In genomic region chr9:77857513-77858298, GRCh38 we compare ENCODE assay signal across 20 cellular contexts.
DNase-seq lines count a peak whose midpoint lies in the region; ATAC-seq, FAIRE-seq and TF ChIP-seq lines count a peak whose summit lies in the region.
"Had no signal": no experiment of that assay in that cellular context is flagged by ENCODE, and none has a peak within 500 bp of the region (broad histone marks: within the 10 kb centered on the region; RNA-seq: fewer than 3 reads in every experiment).

No MANE protein-coding gene starts in this region.

- DNase-seq in CD4-positive, CD25-positive, alpha-beta regulatory T cell: no peak
- no peak for DNase-seq in HFFc6
- no peak for DNase-seq in bronchial epithelial cell (ENCODE audit: low read depth)
- DNase-seq in neural crest cell (ENCODE audit: low read depth, low spot score): no peak
- DNase-seq in NCI-H1092 (lab: John Stamatoyannopoulos, UW): no peak
- no peak for DNase-seq in activated CD8-positive, alpha-beta T cell treated with anti-CD3 and anti-CD28 coated beads, Interleukin-2, amount 10 ng/mL, durations not matched to agents 7 days and 5 days
- DNase-seq: CD4-positive, alpha-beta T cell; COR-L47; DMS79; GM23248; NCI-H1105; NCI-H2029 treated with DMSO at 0.1 percent for 48 hours; NCI-H524 treated with DMSO at 0.1 percent for 48 hours; NCI-H82; Peyer's patch; T-helper 1 cell had no signal

- H3K9me3 Mint-ChIP-seq in CD4-positive, CD25-positive, alpha-beta regulatory T cell: peaks cover 0 to 5% (median 0%) of the 10 kb centered on the region in 7 donors
- H3K9me3 Mint-ChIP-seq in HFFc6 (peaks cover 4% of the 10 kb centered on the region; the same call in 1 of the 2 replicates), neural crest cell (peaks cover 12% of the 10 kb centered on the region)
- H3K9me3 Mint-ChIP-seq in activated CD8-positive, alpha-beta T cell treated with anti-CD3 and anti-CD28 coated beads, Interleukin-2, amount 10 ng/mL, durations not matched to agents 7 days and 5 days (ENCODE audit: insufficient read depth): no peaks in the 10 kb centered on the region

- H3K36me3 Mint-ChIP-seq in CD4-positive, CD25-positive, alpha-beta regulatory T cell: peaks cover 32% of the 10 kb centered on the region
- peaks cover 21% of the 10 kb centered on the region for H3K36me3 Mint-ChIP-seq in HFFc6 (ENCODE audit: low read depth)
- peaks cover 27% of the 10 kb centered on the region for H3K36me3 Mint-ChIP-seq in neural crest cell (ENCODE audit: low read depth)
- H3K36me3 Mint-ChIP-seq in activated CD8-positive, alpha-beta T cell treated with anti-CD3 and anti-CD28 coated beads, Interleukin-2, amount 10 ng/mL, durations not matched to agents 7 days and 5 days (ENCODE audit: low read depth): peaks cover 10% of the 10 kb centered on the region

- H3K27ac Mint-ChIP-seq in CD4-positive, CD25-positive, alpha-beta regulatory T cell: peak overlapping the region in 2 of 3 donors; percentile 0 to 13
- H3K27ac Mint-ChIP-seq in HFFc6 (peak overlapping the region; percentile 71; the same call in 1 of the 2 replicates), neural crest cell (ENCODE audit: unreplicated experiment) (peak overlapping the region; percentile 1)
- no peak overlapping the region for H3K27ac Mint-ChIP-seq in activated CD8-positive, alpha-beta T cell treated with anti-CD3 and anti-CD28 coated beads, Interleukin-2, amount 10 ng/mL, durations not matched to agents 7 days and 5 days
- H3K27ac Mint-ChIP-seq: CD4-positive, alpha-beta T cell had no signal

- CTCF ChIA-PET in activated CD8-positive, alpha-beta T cell treated with anti-CD3 and anti-CD28 coated beads, Interleukin-2, amount 10 ng/mL, durations not matched to agents 7 days and 5 days (lab: Charles Lee): interaction anchor here (0.8 to 2.2 kb wide), 2 partner anchors 16 kb away, joined by 3 to 8 read pairs; no protein-coding TSS in a partner anchor

- no peak for ATAC-seq in CD4-positive, CD25-positive, alpha-beta regulatory T cell (ENCODE audit: low read depth in 2 of 2)
- ATAC-seq in activated CD8-positive, alpha-beta T cell treated with anti-CD3 and anti-CD28 coated beads, Interleukin-2, amount 10 ng/mL, durations not matched to agents 7 days and 5 days: no peak
- no peak for ATAC-seq in HG02973 (IDR thresholded peaks at IDR 0.05; ENCODE audit: unreplicated experiment)
- ATAC-seq: HCT116 had no signal

- H3K9me3 ChIP-seq in CD4-positive, CD25-positive, alpha-beta regulatory T cell (ENCODE audit: control insufficient read depth in 2 of 2, low read length in 2 of 2): no peaks in the 10 kb centered on the region
- H3K9me3 ChIP-seq: Peyer's patch, SJSA1 had no signal

- H3K27ac ChIP-seq in CD4-positive, CD25-positive, alpha-beta regulatory T cell (ENCODE audit: insufficient read depth, low read length, poor library complexity, severe bottlenecking): no peak overlapping the region
- H3K27ac ChIP-seq: Peyer's patch, SJSA1 had no signal

- H3K27me3 Mint-ChIP-seq in CD4-positive, CD25-positive, alpha-beta regulatory T cell: no peaks in the 10 kb centered on the region
- H3K27me3 Mint-ChIP-seq in HFFc6 (ENCODE audit: insufficient read depth) (no peaks in the 10 kb centered on the region), neural crest cell (ENCODE audit: low read depth) (no peaks in the 10 kb centered on the region)
- no peaks in the 10 kb centered on the region for H3K27me3 Mint-ChIP-seq in activated CD8-positive, alpha-beta T cell treated with anti-CD3 and anti-CD28 coated beads, Interleukin-2, amount 10 ng/mL, durations not matched to agents 7 days and 5 days (ENCODE audit: low read depth)
- H3K27me3 Mint-ChIP-seq: CD4-positive, alpha-beta T cell had no signal

- POLR2A ChIA-PET in activated CD8-positive, alpha-beta T cell treated with anti-CD3 and anti-CD28 coated beads, Interleukin-2, amount 10 ng/mL, durations not matched to agents 7 days and 5 days (lab: Charles Lee): no interaction called here

- no peak for TF ChIP-seq CTCF in HFFc6 (IDR thresholded peaks at IDR 0.05)
- TF ChIP-seq CTCF in bronchial epithelial cell (IDR thresholded peaks at IDR 0.05; ENCODE audit: insufficient read depth, low read length, severe bottlenecking): no peak
- no peak for TF ChIP-seq CTCF in neural crest cell (conservative IDR thresholded peaks at IDR 0.05)

- peak; percentile 89 for FAIRE-seq in bronchial epithelial cell (lab: Jason Lieb, UNC)
- FAIRE-seq: A204.1 had no signal

- H3K4me3 Mint-ChIP-seq in CD4-positive, CD25-positive, alpha-beta regulatory T cell: no peak overlapping the region
- H3K4me3 Mint-ChIP-seq in HFFc6 (no peak overlapping the region), neural crest cell (no peak overlapping the region)
- H3K4me3 Mint-ChIP-seq in activated CD8-positive, alpha-beta T cell treated with anti-CD3 and anti-CD28 coated beads, Interleukin-2, amount 10 ng/mL, durations not matched to agents 7 days and 5 days: no peak overlapping the region
- H3K4me3 Mint-ChIP-seq: CD4-positive, alpha-beta T cell had no signal

- no peak overlapping the region for H3K4me3 ChIP-seq in CD4-positive, CD25-positive, alpha-beta regulatory T cell (ENCODE audit: low read depth, low read length)
- H3K4me3 ChIP-seq in bronchial epithelial cell (ENCODE audit: low read depth, low read length): no peak overlapping the region
- H3K4me3 ChIP-seq: GM23248, Peyer's patch, SJSA1 had no signal

- peaks cover 18 to 44% (median 30%) of the 10 kb centered on the region in 4 donors for H3K4me1 Mint-ChIP-seq in CD4-positive, CD25-positive, alpha-beta regulatory T cell
- peaks cover 49% of the 10 kb centered on the region for H3K4me1 Mint-ChIP-seq in HFFc6 (ENCODE audit: low read depth)
- peaks cover 33% of the 10 kb centered on the region for H3K4me1 Mint-ChIP-seq in neural crest cell
- H3K4me1 Mint-ChIP-seq in activated CD8-positive, alpha-beta T cell treated with anti-CD3 and anti-CD28 coated beads, Interleukin-2, amount 10 ng/mL, durations not matched to agents 7 days and 5 days (ENCODE audit: low read depth): peaks cover 10% of the 10 kb centered on the region

- H3K4me1 ChIP-seq in CD4-positive, CD25-positive, alpha-beta regulatory T cell (ENCODE audit: control insufficient read depth, insufficient read depth, low read length, poor library complexity, severe bottlenecking): peaks cover 3% of the 10 kb centered on the region
- H3K4me1 ChIP-seq: Peyer's patch had no signal

- H3K36me3 ChIP-seq in CD4-positive, CD25-positive, alpha-beta regulatory T cell (ENCODE audit: control insufficient read depth, insufficient read depth, low read length): peaks cover 7% of the 10 kb centered on the region
- H3K36me3 ChIP-seq in bronchial epithelial cell (ENCODE audit: control insufficient read depth, insufficient read depth, low read length): no peaks in the 10 kb centered on the region
- H3K36me3 ChIP-seq: Peyer's patch, SJSA1 had no signal

- no peaks in the 10 kb centered on the region for H3K27me3 ChIP-seq in CD4-positive, CD25-positive, alpha-beta regulatory T cell (ENCODE audit: control insufficient read depth, insufficient read depth, low read length)
- no peaks in the 10 kb centered on the region for H3K27me3 ChIP-seq in bronchial epithelial cell (ENCODE audit: control insufficient read depth, insufficient read depth, low read length)
- H3K27me3 ChIP-seq: Peyer's patch, SJSA1 had no signal
